In genomic region chr5:135662104-135662503, GRCh38 we compare ENCODE assay signal across 13 cellular contexts.
"Had no signal": no experiment of that assay in that cellular context is flagged by ENCODE, and none has a peak within 500 bp of the region (broad histone marks: within the 10 kb centered on the region; RNA-seq: fewer than 3 reads in every experiment).

No MANE protein-coding gene starts in this region.

- FAIRE-seq: TTC549 had no signal

- H3K27ac Mint-ChIP-seq: activated naive CD4-positive, alpha-beta T cell treated with anti-CD3 and anti-CD28 coated beads, Interleukin-2, amount 50 U/mL, for 72 hours; mesothelial cell of epicardium; nephron progenitor cell; stimulated activated naive B cell treated with anti-CD40 and anti-IgM and Interleukin-4, amounts not matched to agents 10 μg/mL and 1 μg/mL and 100 μg/mL, for 72 hours had no signal

- ATAC-seq: activated naive CD4-positive, alpha-beta T cell treated with anti-CD3 and anti-CD28 coated beads, Interleukin-2, amount 50 U/mL, for 72 hours; left lung; stimulated activated naive B cell treated with anti-CD40 and anti-IgM and Interleukin-4, amounts not matched to agents 10 μg/mL and 1 μg/mL and 100 μg/mL, for 72 hours had no signal

- H3K4me1 ChIP-seq: colonic mucosa, left lung had no signal

- H3K4me3 ChIP-seq: colonic mucosa, left lung had no signal

- H3K27ac ChIP-seq: colonic mucosa, left lung had no signal

- H3K36me3 Mint-ChIP-seq: stimulated activated naive B cell treated with anti-CD40 and anti-IgM and Interleukin-4, amounts not matched to agents 10 μg/mL and 1 μg/mL and 100 μg/mL, for 72 hours had no signal

- H3K9me3 ChIP-seq: colonic mucosa had no signal

- H3K27me3 Mint-ChIP-seq: stimulated activated naive B cell treated with anti-CD40 and anti-IgM and Interleukin-4, amounts not matched to agents 10 μg/mL and 1 μg/mL and 100 μg/mL, for 72 hours had no signal

- DNase-seq: activated CD4-positive, alpha-beta T cell treated with anti-CD3 and anti-CD28 coated beads, Interleukin-2, amount 50 U/mL, for 4 hours; activated gamma-delta T cell; colonic mucosa; foreskin melanocyte; left lung; nephron progenitor cell; nucleus accumbens; posterior cingulate gyrus; retina; stimulated activated naive B cell treated with anti-CD40 and anti-IgM and Interleukin-4, amounts not matched to agents 10 μg/mL and 1 μg/mL and 100 μg/mL, for 72 hours had no signal

- H3K4me3 Mint-ChIP-seq: mesothelial cell of epicardium; nephron progenitor cell; stimulated activated naive B cell treated with anti-CD40 and anti-IgM and Interleukin-4, amounts not matched to agents 10 μg/mL and 1 μg/mL and 100 μg/mL, for 72 hours had no signal

- H3K27me3 ChIP-seq: colonic mucosa, left lung had no signal

- H3K36me3 ChIP-seq: colonic mucosa, left lung had no signal

- H3K4me1 Mint-ChIP-seq: stimulated activated naive B cell treated with anti-CD40 and anti-IgM and Interleukin-4, amounts not matched to agents 10 μg/mL and 1 μg/mL and 100 μg/mL, for 72 hours had no signal
